ENCODE assay signal across 1 cellular context in genomic region chr3:159273608-159274007, GRCh38.
A peak's percentile ranks its signal among the peaks of the same experiment; 100 is the strongest.
TF ChIP-seq lines count a peak whose summit lies in the region.

No MANE protein-coding gene starts in this region.

TF ChIP-seq in A549, 52 proteins besides CTCF, POLR2A, EP300 and RAD21 (continued from another document):
- TF ChIP-seq REST (IDR thresholded peaks at IDR 0.05) = peak; percentile 95
- no peak for TF ChIP-seq HES2 (IDR thresholded peaks at IDR 0.05)
- TF ChIP-seq KDM5A (IDR thresholded peaks at IDR 0.05) = no peak
- TF ChIP-seq TFCP2L1 (CRISPR knock-in tag; IDR thresholded peaks at IDR 0.05) = no peak
- TF ChIP-seq HOXB5 (CRISPR knock-in tag; IDR thresholded peaks at IDR 0.05) = no peak
- no peak for TF ChIP-seq POLR2AphosphoS2 (conservative IDR thresholded peaks at IDR 0.05; ENCODE audit: low read length)
- TF ChIP-seq SREBF2 (IDR thresholded peaks at IDR 0.05) = no peak
- TF ChIP-seq HMGXB4 (CRISPR knock-in tag; IDR thresholded peaks at IDR 0.05; ENCODE audit: borderline replicate concordance) = no peak
